In the genomic region with DNA sequence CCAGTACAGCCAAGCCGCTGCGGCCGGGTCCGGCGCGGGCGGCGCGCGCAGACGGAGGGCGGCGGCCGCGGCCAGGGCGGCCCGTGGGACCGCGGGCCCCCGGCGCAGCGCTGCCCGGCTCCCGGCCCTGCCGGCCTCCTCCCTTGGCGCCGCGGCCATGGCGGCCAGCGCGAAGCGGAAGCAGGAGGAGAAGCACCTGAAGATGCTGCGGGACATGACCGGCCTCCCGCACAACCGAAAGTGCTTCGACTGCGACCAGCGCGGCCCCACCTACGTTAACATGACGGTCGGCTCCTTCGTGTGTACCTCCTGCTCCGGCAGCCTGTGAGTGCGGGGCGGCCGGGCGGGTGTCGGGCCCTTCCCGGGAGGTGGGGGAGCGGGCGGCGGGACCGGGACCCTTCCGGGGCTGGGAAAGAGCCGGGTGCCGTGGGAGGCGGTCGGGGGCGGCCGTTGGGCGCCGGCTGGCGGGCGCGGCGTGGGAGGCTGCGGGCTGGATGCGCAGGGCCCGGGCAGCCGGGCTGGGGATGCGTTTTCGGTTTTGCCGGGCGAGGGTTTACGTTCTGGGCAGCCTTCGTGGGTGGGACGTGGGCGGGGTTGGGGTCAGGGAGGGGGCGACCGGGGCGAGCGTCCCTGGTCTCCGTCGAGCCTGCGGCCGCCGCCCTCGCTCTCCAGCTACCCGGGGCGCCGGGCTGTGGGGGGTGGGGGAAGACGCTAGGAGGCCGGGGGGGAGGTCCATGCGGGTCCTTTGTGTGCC, we compare ENCODE assay signal across 1 cellular context.
TF ChIP-seq lines count a peak whose summit lies in the region.

No MANE protein-coding gene starts in this region.

TF ChIP-seq in HepG2, 621 proteins besides CTCF, POLR2A, EP300 and RAD21 (continued from another document):
- TF ChIP-seq, protein P1, sequence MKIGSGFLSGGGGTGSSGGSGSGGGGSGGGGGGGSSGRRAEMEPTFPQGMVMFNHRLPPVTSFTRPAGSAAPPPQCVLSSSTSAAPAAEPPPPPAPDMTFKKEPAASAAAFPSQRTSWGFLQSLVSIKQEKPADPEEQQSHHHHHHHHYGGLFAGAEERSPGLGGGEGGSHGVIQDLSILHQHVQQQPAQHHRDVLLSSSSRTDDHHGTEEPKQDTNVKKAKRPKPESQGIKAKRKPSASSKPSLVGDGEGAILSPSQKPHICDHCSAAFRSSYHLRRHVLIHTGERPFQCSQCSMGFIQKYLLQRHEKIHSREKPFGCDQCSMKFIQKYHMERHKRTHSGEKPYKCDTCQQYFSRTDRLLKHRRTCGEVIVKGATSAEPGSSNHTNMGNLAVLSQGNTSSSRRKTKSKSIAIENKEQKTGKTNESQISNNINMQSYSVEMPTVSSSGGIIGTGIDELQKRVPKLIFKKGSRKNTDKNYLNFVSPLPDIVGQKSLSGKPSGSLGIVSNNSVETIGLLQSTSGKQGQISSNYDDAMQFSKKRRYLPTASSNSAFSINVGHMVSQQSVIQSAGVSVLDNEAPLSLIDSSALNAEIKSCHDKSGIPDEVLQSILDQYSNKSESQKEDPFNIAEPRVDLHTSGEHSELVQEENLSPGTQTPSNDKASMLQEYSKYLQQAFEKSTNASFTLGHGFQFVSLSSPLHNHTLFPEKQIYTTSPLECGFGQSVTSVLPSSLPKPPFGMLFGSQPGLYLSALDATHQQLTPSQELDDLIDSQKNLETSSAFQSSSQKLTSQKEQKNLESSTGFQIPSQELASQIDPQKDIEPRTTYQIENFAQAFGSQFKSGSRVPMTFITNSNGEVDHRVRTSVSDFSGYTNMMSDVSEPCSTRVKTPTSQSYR (CRISPR knock-in tag; IDR thresholded peaks at IDR 0.05; ENCODE audit: borderline replicate concordance) = peak; percentile 51; the same call in 1 of the 2 replicates
- TF ChIP-seq ZNF446 (CRISPR knock-in tag; IDR thresholded peaks at IDR 0.05) (peak; percentile 59; the same call in 1 of the 2 replicates), ZFX (CRISPR knock-in tag; IDR thresholded peaks at IDR 0.05; ENCODE audit: low read depth) (peak; percentile 67; the same call in 1 of the 2 replicates), NONO (IDR thresholded peaks at IDR 0.05) (no peak), NONO (CRISPR knock-in tag; conservative IDR thresholded peaks at IDR 0.05) (peak; percentile 14; the same call in 1 of the 2 replicates), AGO2 (optimal IDR thresholded peaks at IDR 0.05; ENCODE audit: low read depth, low read length) (peak; percentile 85), ZFY (CRISPR knock-in tag; IDR thresholded peaks at IDR 0.05) (peak; percentile 76)
- TF ChIP-seq, protein P2, sequence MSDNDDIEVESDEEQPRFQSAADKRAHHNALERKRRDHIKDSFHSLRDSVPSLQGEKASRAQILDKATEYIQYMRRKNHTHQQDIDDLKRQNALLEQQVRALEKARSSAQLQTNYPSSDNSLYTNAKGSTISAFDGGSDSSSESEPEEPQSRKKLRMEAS (IDR thresholded peaks at IDR 0.05) = peak; percentile 9; the same call in 1 of the 2 replicates
- TF ChIP-seq, protein P3, sequence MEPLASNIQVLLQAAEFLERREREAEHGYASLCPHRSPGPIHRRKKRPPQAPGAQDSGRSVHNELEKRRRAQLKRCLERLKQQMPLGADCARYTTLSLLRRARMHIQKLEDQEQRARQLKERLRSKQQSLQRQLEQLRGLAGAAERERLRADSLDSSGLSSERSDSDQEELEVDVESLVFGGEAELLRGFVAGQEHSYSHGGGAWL (CRISPR knock-in tag; IDR thresholded peaks at IDR 0.05) = peak; percentile 9; the same call in 1 of the 2 replicates
